ENCODE assay signal across 36 cellular contexts in the genomic region with DNA sequence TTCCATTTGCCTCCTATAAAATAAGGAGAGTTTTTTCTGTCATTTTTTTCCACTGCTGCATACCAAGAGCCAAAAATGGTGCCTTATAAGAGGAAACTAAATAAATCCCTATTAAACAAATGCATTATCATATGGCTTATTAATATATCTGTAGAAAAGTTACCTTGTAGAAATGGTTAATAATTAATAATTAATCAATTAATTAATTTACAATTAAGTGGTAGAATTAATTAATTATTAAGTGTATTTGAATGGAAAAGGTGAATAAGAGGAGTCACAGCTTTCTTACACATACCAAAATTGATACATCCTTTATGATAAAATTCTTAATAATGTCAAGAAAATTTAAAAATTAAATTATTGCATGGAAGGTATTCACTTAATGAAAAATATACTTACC. TPM values are rescaled to one million over a fixed set of nuclear protein-coding genes. Genes with fewer than 3 reads are reported as not detected.
"Had no signal": no experiment of that assay in that cellular context is flagged by ENCODE, and none has a peak within 500 bp of the region (broad histone marks: within the 10 kb centered on the region; RNA-seq: fewer than 3 reads in every experiment).

No MANE protein-coding gene starts in this region.

- H3K27me3 Mint-ChIP-seq: activated B cell treated with CpG ODN at 0.5 μM for 24 hours; activated CD4-positive, alpha-beta memory T cell treated with anti-CD3 and anti-CD28 coated beads for 36 hours; activated CD4-positive, alpha-beta T cell treated with anti-CD3 and anti-CD28 coated beads, Interleukin-2, amount 10 ng/mL, durations not matched to agents 24 days and 14 days; activated CD8-positive, alpha-beta T cell treated with anti-CD3 and anti-CD28 coated beads for 36 hours; activated naive CD8-positive, alpha-beta T cell treated with anti-CD3 and anti-CD28 coated beads for 36 hours; activated T-helper 17 cell treated with anti-CD3 and anti-CD28 coated beads, Interleukin-2, amount 50 U/mL, for 72 hours had no signal

- H3K4me3 Mint-ChIP-seq: activated B cell treated with CpG ODN at 0.5 μM for 24 hours; activated CD4-positive, alpha-beta memory T cell treated with anti-CD3 and anti-CD28 coated beads for 36 hours; activated CD4-positive, alpha-beta T cell treated with anti-CD3 and anti-CD28 coated beads, Interleukin-2, amount 10 ng/mL, durations not matched to agents 24 days and 14 days; activated CD8-positive, alpha-beta T cell treated with anti-CD3 and anti-CD28 coated beads for 36 hours; activated naive CD4-positive, alpha-beta T cell treated with anti-CD3 and anti-CD28 coated beads for 36 hours; activated naive CD8-positive, alpha-beta T cell treated with anti-CD3 and anti-CD28 coated beads for 36 hours; activated T-cell treated with anti-CD3 and anti-CD28 coated beads, Interleukin-2, amount 50 U/mL, for 4 hours; activated T-cell treated with anti-CD3 and anti-CD28 coated beads, Interleukin-2, amount 50 U/mL, for 72 hours; activated T-helper 1 cell treated with anti-CD3 and anti-CD28 coated beads, Interleukin-12 subunit alpha, Interleukin-12 subunit beta, Interleukin-2, Interleukin-4 antibody, amounts not matched to agents 30 ng/mL and 10 ng/mL and 1 ng/mL, durations not matched to agents 14 hours and 24 hours and 36 hours; activated T-helper 17 cell treated with anti-CD3 and anti-CD28 coated beads, Interleukin-2, amount 50 U/mL, for 72 hours; T-helper 1 cell treated with Interleukin-12 subunit alpha and Interleukin-12 subunit beta and Interleukin-4 antibody, amounts not matched to agents 30 μg/mL and 1 μg/mL, for 36 hours; T-helper 2 cell treated with Interferon-gamma antibody and Interleukin-4, amounts not matched to agents 5 μg/mL and 100 μg/mL, for 36 hours had no signal

- H3K27ac ChIP-seq: adrenal gland, body of pancreas, brain microvascular endothelial cell, breast epithelium, WERI-Rb-1 had no signal

- FAIRE-seq: astrocyte had no signal

- H3K9me3 ChIP-seq: body of pancreas, breast epithelium had no signal

- H3K27ac Mint-ChIP-seq: activated B cell treated with CpG ODN at 0.5 μM for 24 hours; activated CD4-positive, alpha-beta memory T cell treated with anti-CD3 and anti-CD28 coated beads for 36 hours; activated CD4-positive, alpha-beta T cell treated with anti-CD3 and anti-CD28 coated beads, Interleukin-2, amount 10 ng/mL, durations not matched to agents 24 days and 14 days; activated CD8-positive, alpha-beta T cell treated with anti-CD3 and anti-CD28 coated beads for 36 hours; activated naive CD4-positive, alpha-beta T cell treated with anti-CD3 and anti-CD28 coated beads for 36 hours; activated naive CD4-positive, alpha-beta T cell treated with anti-CD3 and anti-CD28 coated beads, Interleukin-2, amount 50 U/mL, for 72 hours; activated naive CD8-positive, alpha-beta T cell treated with anti-CD3 and anti-CD28 coated beads for 36 hours; activated T-cell treated with anti-CD3 and anti-CD28 coated beads, Interleukin-2, amount 50 U/mL, for 72 hours; activated T-helper 1 cell treated with anti-CD3 and anti-CD28 coated beads, Interleukin-12 subunit alpha, Interleukin-12 subunit beta, Interleukin-2, Interleukin-4 antibody, amounts not matched to agents 30 ng/mL and 10 ng/mL and 1 ng/mL, durations not matched to agents 14 hours and 24 hours and 36 hours; activated T-helper 17 cell treated with anti-CD3 and anti-CD28 coated beads, Interleukin-2, amount 50 U/mL, for 72 hours; T-helper 1 cell treated with Interleukin-12 subunit alpha and Interleukin-12 subunit beta and Interleukin-4 antibody, amounts not matched to agents 30 μg/mL and 1 μg/mL, for 36 hours; T-helper 2 cell treated with Interferon-gamma antibody and Interleukin-4, amounts not matched to agents 5 μg/mL and 100 μg/mL, for 36 hours had no signal

- H3K4me1 Mint-ChIP-seq: activated B cell treated with CpG ODN at 0.5 μM for 24 hours; activated CD4-positive, alpha-beta T cell treated with anti-CD3 and anti-CD28 coated beads, Interleukin-2, amount 10 ng/mL, durations not matched to agents 24 days and 14 days; activated naive CD8-positive, alpha-beta T cell treated with anti-CD3 and anti-CD28 coated beads for 36 hours; activated T-helper 17 cell treated with anti-CD3 and anti-CD28 coated beads, Interleukin-2, amount 50 U/mL, for 72 hours had no signal

- H3K4me3 ChIP-seq: adrenal gland, body of pancreas, breast epithelium had no signal

- H3K27me3 ChIP-seq: adrenal gland, body of pancreas, brain microvascular endothelial cell, breast epithelium had no signal

- H3K36me3 Mint-ChIP-seq: activated CD4-positive, alpha-beta memory T cell treated with anti-CD3 and anti-CD28 coated beads for 36 hours; activated naive CD4-positive, alpha-beta T cell treated with anti-CD3 and anti-CD28 coated beads, Interleukin-2, amount 50 U/mL, for 72 hours; activated naive CD8-positive, alpha-beta T cell treated with anti-CD3 and anti-CD28 coated beads for 36 hours had no signal

- H3K9me3 Mint-ChIP-seq: activated B cell treated with CpG ODN at 0.5 μM for 24 hours; activated CD4-positive, alpha-beta T cell treated with anti-CD3 and anti-CD28 coated beads, Interleukin-2, amount 10 ng/mL, durations not matched to agents 24 days and 14 days; activated CD8-positive, alpha-beta T cell treated with anti-CD3 and anti-CD28 coated beads for 36 hours; activated naive CD4-positive, alpha-beta T cell treated with anti-CD3 and anti-CD28 coated beads for 36 hours; activated naive CD8-positive, alpha-beta T cell treated with anti-CD3 and anti-CD28 coated beads for 36 hours; activated T-cell treated with anti-CD3 and anti-CD28 coated beads, Interleukin-2, amount 50 U/mL, for 4 hours; activated T-helper 1 cell treated with anti-CD3 and anti-CD28 coated beads, Interleukin-12 subunit alpha, Interleukin-12 subunit beta, Interleukin-2, Interleukin-4 antibody, amounts not matched to agents 30 ng/mL and 10 ng/mL and 1 ng/mL, durations not matched to agents 14 hours and 24 hours and 36 hours; activated T-helper 17 cell treated with anti-CD3 and anti-CD28 coated beads, Interleukin-2, amount 50 U/mL, for 72 hours; T-helper 1 cell treated with Interleukin-12 subunit alpha and Interleukin-12 subunit beta and Interleukin-4 antibody, amounts not matched to agents 30 μg/mL and 1 μg/mL, for 36 hours; T-helper 2 cell treated with Interferon-gamma antibody and Interleukin-4, amounts not matched to agents 5 μg/mL and 100 μg/mL, for 36 hours had no signal

- DNase-seq: activated B cell treated with CpG ODN at 0.5 μM for 24 hours; activated CD4-positive, alpha-beta memory T cell treated with anti-CD3 and anti-CD28 coated beads for 36 hours; activated CD4-positive, alpha-beta T cell treated with anti-CD3 and anti-CD28 coated beads for 4 hours; activated CD4-positive, alpha-beta T cell treated with anti-CD3 and anti-CD28 coated beads, Interleukin-2, amount 10 ng/mL, durations not matched to agents 24 days and 14 days; activated CD4-positive, alpha-beta T cell treated with anti-CD3 and anti-CD28 coated beads, Interleukin-2, amount 50 U/mL, for 1 hour; activated CD4-positive, alpha-beta T cell treated with anti-CD3 and anti-CD28 coated beads, Interleukin-2, amount 50 U/mL, for 4 hours; activated CD4-positive, CD25-positive, alpha-beta regulatory T cell treated with anti-CD3 and anti-CD28 coated beads, Interleukin-2, amount 50 U/mL, for 72 hours; activated CD8-positive, alpha-beta memory T cell treated with anti-CD3 and anti-CD28 coated beads, Interleukin-2, amount 50 U/mL, for 4 hours; activated CD8-positive, alpha-beta T cell treated with anti-CD3 and anti-CD28 coated beads for 36 hours; activated effector memory CD4-positive, alpha-beta T cell treated with anti-CD3 and anti-CD28 coated beads, Interleukin-2, amount 50 U/mL, for 16 hours; activated gamma-delta T cell treated with Interleukin-2 at 50 U/mL for 16 hours; activated naive CD4-positive, alpha-beta T cell; activated naive CD4-positive, alpha-beta T cell treated with anti-CD3 and anti-CD28 coated beads for 36 hours; activated naive CD4-positive, alpha-beta T cell treated with anti-CD3 and anti-CD28 coated beads, Interleukin-2, amount 50 U/mL, for 16 hours; activated naive CD8-positive, alpha-beta T cell treated with anti-CD3 and anti-CD28 coated beads for 36 hours; activated T-cell treated with anti-CD3 and anti-CD28 coated beads for 4 hours; activated T-cell treated with anti-CD3 and anti-CD28 coated beads, Interleukin-2, amount 50 U/mL, for 1 hour; activated T-cell treated with anti-CD3 and anti-CD28 coated beads, Interleukin-2, amount 50 U/mL, for 4 hours; activated T-cell treated with anti-CD3 and anti-CD28 coated beads, Interleukin-2, amount 50 U/mL, for 72 hours; adrenal gland; amniotic stem cell; aorta; body of pancreas; brain microvascular endothelial cell; central memory CD4-positive, alpha-beta T cell; T-helper 1 cell; T-helper 2 cell; T-helper 9 cell; WERI-Rb-1 had no signal

- H3K36me3 ChIP-seq: adrenal gland, brain microvascular endothelial cell, breast epithelium, WERI-Rb-1 had no signal

- ATAC-seq: activated CD8-positive, alpha-beta T cell treated with anti-CD3 and anti-CD28 coated beads for 36 hours; activated naive CD4-positive, alpha-beta T cell treated with anti-CD3 and anti-CD28 coated beads, Interleukin-2, amount 50 U/mL, for 72 hours; activated T-cell treated with anti-CD3 and anti-CD28 coated beads, Interleukin-2, amount 50 U/mL, for 4 hours; activated T-cell treated with anti-CD3 and anti-CD28 coated beads, Interleukin-2, amount 50 U/mL, for 72 hours; activated T-helper 17 cell treated with anti-CD3 and anti-CD28 coated beads, Interleukin-2, amount 50 U/mL, for 72 hours; body of pancreas had no signal

- H3K4me1 ChIP-seq: adrenal gland, body of pancreas, breast epithelium had no signal

RNA-seq across cellular contexts. Expression of gene RGS18, which starts 35.6 kb away (rescaled TPM):
- total RNA-seq: activated B cell treated with CpG ODN at 0.5 μM for 24 hours; activated naive CD4-positive, alpha-beta T cell treated with anti-CD3 and anti-CD28 coated beads for 36 hours; activated naive CD8-positive, alpha-beta T cell treated with anti-CD3 and anti-CD28 coated beads for 36 hours; activated T-helper 1 cell treated with anti-CD3 and anti-CD28 coated beads, Interleukin-12 subunit alpha, Interleukin-12 subunit beta, Interleukin-2, Interleukin-4 antibody, amounts not matched to agents 30 ng/mL and 10 ng/mL and 1 ng/mL, durations not matched to agents 14 hours and 24 hours and 36 hours; astrocyte had no signal
